Comparison of ENCODE assay signal across 7 cellular contexts in the genomic region with DNA sequence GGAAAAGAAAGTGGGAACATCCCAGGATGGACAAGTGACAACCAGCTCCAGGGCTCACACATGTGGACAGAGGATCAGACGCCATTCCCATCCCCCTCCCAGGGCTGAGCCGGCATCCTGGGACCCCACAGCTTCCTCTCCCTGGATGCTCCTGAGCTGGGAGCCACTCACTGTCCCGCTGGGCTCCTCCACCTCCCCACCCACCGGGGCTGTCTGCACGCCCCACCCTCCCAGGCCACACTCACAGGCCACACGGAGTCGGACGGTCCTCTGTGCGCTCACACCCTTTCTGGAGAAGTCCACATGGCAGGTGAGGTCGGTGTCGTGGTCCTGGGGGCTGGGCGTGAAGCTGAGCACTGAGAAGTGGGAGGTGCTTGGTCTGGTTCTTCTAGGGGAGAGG. TPM values are rescaled to one million over a fixed set of nuclear protein-coding genes. Genes with fewer than 3 reads are reported as not detected.
"Had no signal": no experiment of that assay in that cellular context is flagged by ENCODE, and none has a peak within 500 bp of the region (broad histone marks: within the 10 kb centered on the region; RNA-seq: fewer than 3 reads in every experiment).

No MANE protein-coding gene starts in this region.

RNA-seq across cellular contexts. Expression of a gene that starts 1.1 kb away (rescaled TPM):
- total RNA-seq: HT1080, LHCN-M2, MCF 10A, OCI-LY7, PC-3, RPMI7951 had no signal
- polyA plus RNA-seq: IgD-negative memory B cell had no signal
